9 cellular contexts compared by ENCODE assay signal in the genomic region with DNA sequence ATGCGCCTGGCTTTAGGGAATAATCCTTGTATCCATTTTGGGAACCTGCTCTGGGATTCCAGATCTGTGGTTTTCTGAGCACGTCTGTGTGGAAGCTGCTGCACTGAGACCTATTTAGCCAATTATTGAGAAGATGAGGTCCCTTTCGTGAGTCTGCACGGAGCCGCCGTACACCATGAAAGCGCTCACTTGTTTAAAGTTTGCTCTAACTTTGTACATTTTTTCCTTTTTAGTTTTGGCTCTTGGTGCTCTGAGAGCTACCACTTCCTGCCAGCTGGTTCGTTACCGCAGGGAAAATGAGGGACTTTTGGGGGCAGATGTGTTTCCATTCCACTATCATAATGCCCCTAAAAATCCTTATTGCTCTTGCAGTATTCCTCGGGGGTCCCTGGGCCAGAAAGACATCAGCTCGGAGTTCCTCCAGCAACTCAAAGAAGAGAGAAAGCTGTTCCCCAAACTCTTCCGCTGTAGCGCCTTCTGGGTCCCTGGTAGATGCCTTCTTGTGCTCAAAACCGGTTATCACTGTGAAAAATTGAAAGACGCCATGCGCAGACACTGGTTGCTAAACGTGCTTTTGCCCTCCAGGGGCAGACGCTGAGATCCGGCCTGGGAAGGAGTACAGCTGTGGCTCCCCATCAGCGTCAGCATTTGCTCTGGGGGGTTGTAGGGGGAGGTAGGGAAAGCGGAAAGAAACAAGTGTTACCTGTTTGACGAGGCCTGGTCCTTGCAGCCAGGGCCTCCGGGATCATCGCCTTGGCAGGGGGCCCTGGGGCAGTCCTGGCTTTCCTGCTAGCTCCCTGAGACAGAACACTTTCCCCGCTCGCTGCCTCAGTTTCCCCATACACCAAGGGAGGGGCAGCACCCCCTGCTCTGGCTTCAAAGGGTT.
DNase-seq lines count a peak whose midpoint lies in the region; ATAC-seq and TF ChIP-seq lines count a peak whose summit lies in the region.
"Had no signal": no experiment of that assay in that cellular context is flagged by ENCODE, and none has a peak within 500 bp of the region (broad histone marks: within the 10 kb centered on the region; RNA-seq: fewer than 3 reads in every experiment).

No MANE protein-coding gene starts in this region.

- H3K27me3 ChIP-seq in gastroesophageal sphincter, result no peaks in the 10 kb centered on the region
- no peaks in the 10 kb centered on the region for H3K27me3 ChIP-seq in thymus (ENCODE audit: control insufficient read depth, insufficient read depth)

- TF ChIP-seq CTCF in VCaP (conservative IDR thresholded peaks at IDR 0.05), result peak; percentile 15; the same call in 1 of the 2 replicates
- no peak for TF ChIP-seq CTCF in gastroesophageal sphincter (IDR thresholded peaks at IDR 0.05)

- no peak for TF ChIP-seq POLR2A in gastroesophageal sphincter (IDR thresholded peaks at IDR 0.05)

- DNase-seq in activated T-cell treated with anti-CD3 and anti-CD28 coated beads for 1 hour (ENCODE audit: low read depth) (peak; percentile 9), activated T-cell treated with anti-CD3 and anti-CD28 coated beads for 4 hours (no peak), SKM-1 treated with dmso at 0.1 percent for 144 hours (lab: John Stamatoyannopoulos, UW; ENCODE audit: unreplicated experiment) (no peak), hypothalamus (lab: John Stamatoyannopoulos, UW) (no peak)
- DNase-seq: NCI-H82 had no signal

- WGBS in gastroesophageal sphincter (ENCODE audit: low coverage in 1 of 2), 2 donors, result 22 to 55% methylated on average over 10 to 13 of the region's 26 CpGs
- 19% methylated on average over 26 of the region's 26 CpGs for WGBS in thymus

- peak overlapping the region; percentile 42; the same call in 1 of the 2 replicates for H3K27ac ChIP-seq in VCaP
- peak overlapping the region; percentile 5 to 92 (median 86) for H3K27ac ChIP-seq in gastroesophageal sphincter
- peak overlapping the region; percentile 96 for H3K27ac ChIP-seq in thymus (ENCODE audit: low read depth)

- no peaks in the 10 kb centered on the region for H3K9me3 ChIP-seq in gastroesophageal sphincter
- H3K9me3 ChIP-seq in thymus (ENCODE audit: control insufficient read depth), result no peaks in the 10 kb centered on the region

- H3K4me1 ChIP-seq in gastroesophageal sphincter, result peaks cover 0 to 94% (median 49%) of the 10 kb centered on the region in 3 donors
- peaks cover 68% of the 10 kb centered on the region for H3K4me1 ChIP-seq in thymus (ENCODE audit: control insufficient read depth, insufficient read depth, low read length)

- peak overlapping the region in 1 of 2 donors; percentile 23 for H3K4me3 ChIP-seq in gastroesophageal sphincter
- H3K4me3 ChIP-seq in thymus (ENCODE audit: low read length), result peak overlapping the region; percentile 32

- TF ChIP-seq EP300 in gastroesophageal sphincter (IDR thresholded peaks at IDR 0.05), result no peak

- H3K36me3 ChIP-seq in gastroesophageal sphincter, result no peaks in the 10 kb centered on the region
- H3K36me3 ChIP-seq in thymus (ENCODE audit: control insufficient read depth, insufficient read depth), result no peaks in the 10 kb centered on the region

- no peak for ATAC-seq in gastroesophageal sphincter
- no peak for ATAC-seq in HG02623 (IDR thresholded peaks at IDR 0.05; ENCODE audit: unreplicated experiment)

Comparison
In these comparisons a context has a peak if more than half of its experiments do, and no peak if none do; other contexts are left out.
1. H3K27ac ChIP-seq: peak in every context shown above with its lines; median percentile 96 in thymus; 86 in gastroesophageal sphincter; 42 in VCaP.